ENCODE assay signal across 10 cellular contexts in genomic region chr4:2745516-2745915, GRCh38. TPM values are rescaled to one million over a fixed set of nuclear protein-coding genes. Genes with fewer than 3 reads are reported as not detected.
DNase-seq lines count a peak whose midpoint lies in the region; ATAC-seq and TF ChIP-seq lines count a peak whose summit lies in the region.
"Had no signal": no experiment of that assay in that cellular context is flagged by ENCODE, and none has a peak within 500 bp of the region (broad histone marks: within the 10 kb centered on the region; RNA-seq: fewer than 3 reads in every experiment).

No MANE protein-coding gene starts in this region.

- no peaks in the 10 kb centered on the region for H3K27me3 ChIP-seq in smooth muscle cell (ENCODE audit: low read depth)

- H3K27ac Mint-ChIP-seq in activated CD8-positive, alpha-beta memory T cell treated with anti-CD3 and anti-CD28 coated beads, Interleukin-2, amount 10 ng/mL, durations not matched to agents 7 days and 5 days: peak overlapping the region; percentile 80
- H3K27ac Mint-ChIP-seq in effector memory CD8-positive, alpha-beta T cell: peak overlapping the region; percentile 98
- H3K27ac Mint-ChIP-seq: nephron had no signal

- peaks cover 50% of the 10 kb centered on the region for H3K36me3 Mint-ChIP-seq in activated CD8-positive, alpha-beta memory T cell treated with anti-CD3 and anti-CD28 coated beads, Interleukin-2, amount 10 ng/mL, durations not matched to agents 7 days and 5 days
- H3K36me3 Mint-ChIP-seq in effector memory CD8-positive, alpha-beta T cell (ENCODE audit: insufficient read depth): peaks cover 58% of the 10 kb centered on the region

- H3K4me2 ChIP-seq in smooth muscle cell: peak overlapping the region; percentile 74

- peaks cover 19% of the 10 kb centered on the region for H3F3A ChIP-seq in smooth muscle cell (ENCODE audit: low read depth)

- CTCF ChIA-PET in activated CD8-positive, alpha-beta memory T cell treated with anti-CD3 and anti-CD28 coated beads, Interleukin-2, amount 10 ng/mL, durations not matched to agents 7 days and 5 days (lab: Charles Lee): interaction anchor here (0.6 to 2.2 kb wide), 5 partner anchors 10 to 191 kb away, joined by 3 to 13 read pairs (median 3); partner anchors contain the start of gene TNIP2
- CTCF ChIA-PET in RWPE1 (lab: Yijun Ruan, JAX): interaction anchor here (0.6 kb wide), 1 partner anchor 55 kb away, joined by 4 read pairs; no protein-coding TSS in a partner anchor

- peak overlapping the region; percentile 71 for H3K27ac ChIP-seq in RWPE1
- peak overlapping the region; percentile 98 for H3K27ac ChIP-seq in smooth muscle cell (ENCODE audit: low read depth)

- H3K4me3 Mint-ChIP-seq in activated CD8-positive, alpha-beta memory T cell treated with anti-CD3 and anti-CD28 coated beads, Interleukin-2, amount 10 ng/mL, durations not matched to agents 7 days and 5 days: no peak overlapping the region
- H3K4me3 Mint-ChIP-seq in effector memory CD8-positive, alpha-beta T cell: peak overlapping the region; percentile 6 to 67
- H3K4me3 Mint-ChIP-seq: nephron had no signal

- DNase-seq in activated CD8-positive, alpha-beta memory T cell treated with anti-CD3 and anti-CD28 coated beads, Interleukin-2, amount 10 ng/mL, durations not matched to agents 7 days and 5 days: no peak
- DNase-seq in activated CD8-positive, alpha-beta memory T cell treated with anti-CD3 and anti-CD28 coated beads, Interleukin-2, amount 50 U/mL, for 4 hours: no peak
- DNase-seq in RWPE1 (ENCODE audit: low spot score) (no peak), smooth muscle cell (lab: John Stamatoyannopoulos, UW; ENCODE audit: unreplicated experiment) (no peak), COR-L47 (lab: John Stamatoyannopoulos, UW) (no peak)
- DNase-seq in effector memory CD8-positive, alpha-beta T cell: no peak
- DNase-seq: NCI-H526 treated with DMSO at 0.1 percent for 48 hours had no signal

- H3K4me1 Mint-ChIP-seq in activated CD8-positive, alpha-beta memory T cell treated with anti-CD3 and anti-CD28 coated beads, Interleukin-2, amount 10 ng/mL, durations not matched to agents 7 days and 5 days: peaks cover 49% of the 10 kb centered on the region
- H3K4me1 Mint-ChIP-seq in effector memory CD8-positive, alpha-beta T cell (ENCODE audit: low read depth in 2 of 2): peaks cover 26 to 27% of the 10 kb centered on the region in 2 donors
- H3K4me1 Mint-ChIP-seq: nephron had no signal

- no peak overlapping the region for H2AFZ ChIP-seq in smooth muscle cell (ENCODE audit: low read depth)

- peaks cover 19% of the 10 kb centered on the region for H3K79me2 ChIP-seq in smooth muscle cell (ENCODE audit: low read depth)

- POLR2A ChIA-PET in RWPE1 (lab: Yijun Ruan, JAX; ENCODE audit: low non-redundant PET): no interaction called here

- H3K9me3 ChIP-seq in smooth muscle cell (replicated peaks; ENCODE audit: low read depth): no peaks in the 10 kb centered on the region

- no peaks in the 10 kb centered on the region for H3K36me3 ChIP-seq in smooth muscle cell (ENCODE audit: low read depth)

- no peak for TF ChIP-seq CTCF in RWPE1 (conservative IDR thresholded peaks at IDR 0.05; ENCODE audit: low read depth)
- TF ChIP-seq CTCF in smooth muscle cell (IDR thresholded peaks at IDR 0.05; ENCODE audit: borderline replicate concordance, insufficient read depth, poor library complexity, severe bottlenecking): no peak

- peaks cover 5% of the 10 kb centered on the region for H3K4me1 ChIP-seq in smooth muscle cell (ENCODE audit: low read depth)

- H3K27me3 Mint-ChIP-seq in activated CD8-positive, alpha-beta memory T cell treated with anti-CD3 and anti-CD28 coated beads, Interleukin-2, amount 10 ng/mL, durations not matched to agents 7 days and 5 days: no peaks in the 10 kb centered on the region
- H3K27me3 Mint-ChIP-seq in effector memory CD8-positive, alpha-beta T cell: no peaks in the 10 kb centered on the region

- no peak overlapping the region for H3K4me3 ChIP-seq in smooth muscle cell

- ATAC-seq in activated CD8-positive, alpha-beta memory T cell treated with anti-CD3 and anti-CD28 coated beads, Interleukin-2, amount 10 ng/mL, durations not matched to agents 7 days and 5 days: no peak
- no peak for ATAC-seq in effector memory CD8-positive, alpha-beta T cell (replicated peaks)
- ATAC-seq in HG03342 (IDR thresholded peaks at IDR 0.05; ENCODE audit: unreplicated experiment): no peak
- no peak for ATAC-seq in HG03135 (IDR thresholded peaks at IDR 0.05; ENCODE audit: unreplicated experiment)

- H3K9ac ChIP-seq in smooth muscle cell (ENCODE audit: low read depth): peak overlapping the region; percentile 86

- H4K20me1 ChIP-seq in smooth muscle cell (ENCODE audit: low read depth): peaks cover 6% of the 10 kb centered on the region

- 60% methylated on average over 5 of the region's 5 CpGs for WGBS in smooth muscle cell (ENCODE audit: low lambda C conversion rate)

- H3K9me3 Mint-ChIP-seq in activated CD8-positive, alpha-beta memory T cell treated with anti-CD3 and anti-CD28 coated beads, Interleukin-2, amount 10 ng/mL, durations not matched to agents 7 days and 5 days (ENCODE audit: low read depth): no peaks in the 10 kb centered on the region
- H3K9me3 Mint-ChIP-seq in effector memory CD8-positive, alpha-beta T cell: no peaks in the 10 kb centered on the region
- H3K9me3 Mint-ChIP-seq: nephron had no signal

RNA-seq across cellular contexts. Expression of gene TNIP2, which starts 10.6 kb away (rescaled TPM):
- 10 to 100 TPM; 51.3 to 53.5 TPM for total RNA-seq in activated CD8-positive, alpha-beta memory T cell treated with anti-CD3 and anti-CD28 coated beads, Interleukin-2, amount 10 ng/mL, durations not matched to agents 7 days and 5 days
- total RNA-seq in smooth muscle cell: 23.8 and 24.7 TPM in 2 replicates
- 37.5 and 40.7 TPM in 2 replicates for polyA plus RNA-seq in smooth muscle cell

RNA-seq across cellular contexts. Expression of gene SH3BP2, which starts 47.4 kb away (rescaled TPM):
- total RNA-seq in activated CD8-positive, alpha-beta memory T cell treated with anti-CD3 and anti-CD28 coated beads, Interleukin-2, amount 10 ng/mL, durations not matched to agents 7 days and 5 days: 100 to 1,000 TPM in 1 of 2 experiments, 10 to 100 TPM in 1; 88.0 to 105 TPM
- total RNA-seq in smooth muscle cell: 19.3 and 23.8 TPM in 2 replicates
- polyA plus RNA-seq in smooth muscle cell: 17.3 and 27.4 TPM in 2 replicates
